In the genomic region with DNA sequence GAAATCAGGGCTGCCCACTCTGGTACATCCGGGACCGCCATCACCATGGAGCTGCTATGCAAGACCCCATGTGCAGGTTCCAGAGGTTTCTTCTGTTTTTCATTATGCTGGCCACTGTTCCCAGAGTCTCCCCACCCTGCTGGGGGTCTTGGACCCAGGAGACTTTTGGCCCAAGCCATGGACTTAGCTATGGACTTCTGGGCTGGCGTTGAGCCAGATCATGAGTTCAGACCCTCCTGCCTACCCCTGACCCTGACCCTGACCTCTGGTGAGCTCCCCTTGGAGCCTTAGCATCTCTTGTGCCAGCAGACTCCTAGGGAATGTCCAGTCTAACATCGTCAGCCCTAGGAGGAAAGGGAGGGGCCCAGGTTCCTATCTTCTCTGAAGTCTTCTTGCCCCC, we compare ENCODE assay signal across 36 cellular contexts. TPM values are rescaled to one million over a fixed set of nuclear protein-coding genes. Genes with fewer than 3 reads are reported as not detected.
"Had no signal": no experiment of that assay in that cellular context is flagged by ENCODE, and none has a peak within 500 bp of the region (broad histone marks: within the 10 kb centered on the region; RNA-seq: fewer than 3 reads in every experiment).

No MANE protein-coding gene starts in this region.

- H3K27ac ChIP-seq: brain microvascular endothelial cell, left lung, skin epidermis, suprapubic skin, transverse colon had no signal

- H3K36me3 Mint-ChIP-seq: stimulated activated memory B cell treated with anti-CD40 and anti-IgM and Interleukin-4, amounts not matched to agents 10 μg/mL and 1 μg/mL and 100 μg/mL, for 72 hours had no signal

- ATAC-seq: esophagus mucosa; heart left ventricle; left lung; naive thymus-derived CD4-positive, alpha-beta T cell; right cardiac atrium; stimulated activated memory B cell treated with anti-CD40 and anti-IgM and Interleukin-4, amounts not matched to agents 10 μg/mL and 1 μg/mL and 100 μg/mL, for 72 hours; stimulated activated naive CD8-positive, alpha-beta T cell treated with anti-CD3 and anti-CD28 coated beads, Interleukin-15, amount 100 ng/mL, for 72 hours had no signal

- H3K9me3 Mint-ChIP-seq: activated CD4-positive, alpha-beta memory T cell treated with anti-CD3 and anti-CD28 coated beads for 36 hours; activated naive CD4-positive, alpha-beta T cell treated with anti-CD3 and anti-CD28 coated beads, Interleukin-2, amount 10 ng/mL, durations not matched to agents 7 days and 5 days; activated naive CD8-positive, alpha-beta T cell treated with anti-CD3 and anti-CD28 coated beads, Interleukin-2, amount 10 ng/mL, durations not matched to agents 7 days and 5 days; activated T-helper 1 cell treated with anti-CD3 and anti-CD28 coated beads, Interleukin-12 subunit alpha, Interleukin-12 subunit beta, Interleukin-2, Interleukin-4 antibody, amounts not matched to agents 30 ng/mL and 10 ng/mL and 1 ng/mL, durations not matched to agents 14 hours and 24 hours and 36 hours; endodermal cell; neural crest cell; stimulated activated memory B cell treated with anti-CD40 and anti-IgM and Interleukin-4, amounts not matched to agents 10 μg/mL and 1 μg/mL and 100 μg/mL, for 72 hours; stimulated activated naive CD8-positive, alpha-beta T cell treated with anti-CD3 and anti-CD28 coated beads, Interleukin-15, amount 100 ng/mL, for 72 hours; T-helper 2 cell treated with Interferon-gamma antibody and Interleukin-4, amounts not matched to agents 5 μg/mL and 100 μg/mL, for 36 hours had no signal

- H3K9me3 ChIP-seq: heart left ventricle, left lung, suprapubic skin, transverse colon had no signal

- H3K36me3 ChIP-seq: brain microvascular endothelial cell, heart left ventricle, left lung, suprapubic skin, transverse colon had no signal

- H3K4me3 Mint-ChIP-seq: activated CD4-positive, alpha-beta memory T cell treated with anti-CD3 and anti-CD28 coated beads for 36 hours; activated naive CD4-positive, alpha-beta T cell treated with anti-CD3 and anti-CD28 coated beads, Interleukin-2, amount 10 ng/mL, durations not matched to agents 7 days and 5 days; activated naive CD8-positive, alpha-beta T cell treated with anti-CD3 and anti-CD28 coated beads, Interleukin-2, amount 10 ng/mL, durations not matched to agents 7 days and 5 days; activated T-helper 1 cell treated with anti-CD3 and anti-CD28 coated beads, Interleukin-12 subunit alpha, Interleukin-12 subunit beta, Interleukin-2, Interleukin-4 antibody, amounts not matched to agents 30 ng/mL and 10 ng/mL and 1 ng/mL, durations not matched to agents 14 hours and 24 hours and 36 hours; endodermal cell; naive thymus-derived CD4-positive, alpha-beta T cell; neural crest cell; stimulated activated memory B cell treated with anti-CD40 and anti-IgM and Interleukin-4, amounts not matched to agents 10 μg/mL and 1 μg/mL and 100 μg/mL, for 72 hours; stimulated activated naive CD8-positive, alpha-beta T cell treated with anti-CD3 and anti-CD28 coated beads, Interleukin-15, amount 100 ng/mL, for 72 hours; T-helper 2 cell treated with Interferon-gamma antibody and Interleukin-4, amounts not matched to agents 5 μg/mL and 100 μg/mL, for 36 hours had no signal

- H3K27me3 Mint-ChIP-seq: activated CD4-positive, alpha-beta memory T cell treated with anti-CD3 and anti-CD28 coated beads for 36 hours; activated naive CD8-positive, alpha-beta T cell treated with anti-CD3 and anti-CD28 coated beads, Interleukin-2, amount 10 ng/mL, durations not matched to agents 7 days and 5 days; stimulated activated naive CD8-positive, alpha-beta T cell treated with anti-CD3 and anti-CD28 coated beads, Interleukin-15, amount 100 ng/mL, for 72 hours had no signal

- FAIRE-seq: astrocyte, urothelium cell line had no signal

- DNase-seq: activated CD4-positive, alpha-beta memory T cell treated with anti-CD3 and anti-CD28 coated beads for 36 hours; activated CD4-positive, alpha-beta T cell treated with anti-CD3 and anti-CD28 coated beads for 48 hours; activated CD8-positive, alpha-beta memory T cell treated with anti-CD3 and anti-CD28 coated beads, Interleukin-2, amount 50 U/mL, for 4 hours; activated gamma-delta T cell; activated naive CD4-positive, alpha-beta T cell treated with anti-CD3 and anti-CD28 coated beads, Interleukin-2, amount 10 ng/mL, durations not matched to agents 7 days and 5 days; activated naive CD8-positive, alpha-beta T cell treated with anti-CD3 and anti-CD28 coated beads, Interleukin-2, amount 10 ng/mL, durations not matched to agents 7 days and 5 days; activated T-cell treated with anti-CD3 and anti-CD28 coated beads, Interleukin-2, amount 50 U/mL, for 1 hour; brain microvascular endothelial cell; central memory CD4-positive, alpha-beta T cell; endodermal cell; foreskin fibroblast; heart left ventricle; kidney glomerular epithelial cell; left lung; midbrain; naive thymus-derived CD4-positive, alpha-beta T cell; nucleus accumbens; stimulated activated CD4-positive, alpha-beta T cell treated with anti-CD3 and anti-CD28 coated beads, Interleukin-12 subunit alpha, Interleukin-12 subunit beta, amount 100 ng/mL, for 4 hours; stimulated activated CD4-positive, alpha-beta T cell treated with anti-CD3 and anti-CD28 coated beads, Interleukin-4, amount 100 ng/mL, for 4 hours; stimulated activated CD8-positive, alpha-beta memory T cell treated with anti-CD3 and anti-CD28 coated beads, Interleukin-4, amount 100 ng/mL, for 48 hours; stimulated activated naive CD8-positive, alpha-beta T cell treated with anti-CD3 and anti-CD28 coated beads, Interleukin-15, amount 100 ng/mL, for 72 hours; T-helper 1 cell; transverse colon had no signal

- H3K27me3 ChIP-seq: brain microvascular endothelial cell, heart left ventricle, left lung, suprapubic skin, transverse colon had no signal

- H3K27ac Mint-ChIP-seq: activated CD4-positive, alpha-beta memory T cell treated with anti-CD3 and anti-CD28 coated beads for 36 hours; activated naive CD4-positive, alpha-beta T cell treated with anti-CD3 and anti-CD28 coated beads, Interleukin-2, amount 10 ng/mL, durations not matched to agents 7 days and 5 days; activated naive CD8-positive, alpha-beta T cell treated with anti-CD3 and anti-CD28 coated beads, Interleukin-2, amount 10 ng/mL, durations not matched to agents 7 days and 5 days; activated T-helper 1 cell treated with anti-CD3 and anti-CD28 coated beads, Interleukin-12 subunit alpha, Interleukin-12 subunit beta, Interleukin-2, Interleukin-4 antibody, amounts not matched to agents 30 ng/mL and 10 ng/mL and 1 ng/mL, durations not matched to agents 14 hours and 24 hours and 36 hours; endodermal cell; naive thymus-derived CD4-positive, alpha-beta T cell; stimulated activated memory B cell treated with anti-CD40 and anti-IgM and Interleukin-4, amounts not matched to agents 10 μg/mL and 1 μg/mL and 100 μg/mL, for 72 hours; stimulated activated naive CD8-positive, alpha-beta T cell treated with anti-CD3 and anti-CD28 coated beads, Interleukin-15, amount 100 ng/mL, for 72 hours; T-helper 2 cell treated with Interferon-gamma antibody and Interleukin-4, amounts not matched to agents 5 μg/mL and 100 μg/mL, for 36 hours had no signal

- H3K4me3 ChIP-seq: heart left ventricle, left lung, skin epidermis, suprapubic skin, transverse colon had no signal

RNA-seq across cellular contexts. Expression of gene SLC28A1, which starts 25.3 kb away (rescaled TPM):
- total RNA-seq: activated CD4-positive, alpha-beta memory T cell treated with anti-CD3 and anti-CD28 coated beads for 36 hours; activated CD8-positive, alpha-beta memory T cell treated with anti-CD3 and anti-CD28 coated beads for 36 hours; activated naive CD8-positive, alpha-beta T cell treated with anti-CD3 and anti-CD28 coated beads, Interleukin-2, amount 10 ng/mL, durations not matched to agents 7 days and 5 days; activated T-helper 1 cell treated with anti-CD3 and anti-CD28 coated beads, Interleukin-12 subunit alpha, Interleukin-12 subunit beta, Interleukin-2, Interleukin-4 antibody, amounts not matched to agents 30 ng/mL and 10 ng/mL and 1 ng/mL, durations not matched to agents 14 hours and 24 hours and 36 hours; astrocyte; endodermal cell; esophagus mucosa; left lung; naive thymus-derived CD4-positive, alpha-beta T cell; neural crest cell; pulmonary artery endothelial cell; SK-MEL-5; suprapubic skin; transverse colon had no signal
- polyA plus RNA-seq: naive thymus-derived CD4-positive, alpha-beta T cell had no signal
